ENCODE assay signal across 15 cellular contexts in genomic region chrX:150696264-150696789, GRCh38. TPM values are rescaled to one million over a fixed set of nuclear protein-coding genes. Genes with fewer than 3 reads are reported as not detected.
A peak's percentile ranks its signal among the peaks of the same experiment; 100 is the strongest.
DNase-seq lines count a peak whose midpoint lies in the region; ATAC-seq and TF ChIP-seq lines count a peak whose summit lies in the region.
"Had no signal": no experiment of that assay in that cellular context is flagged by ENCODE, and none has a peak within 500 bp of the region (broad histone marks: within the 10 kb centered on the region; RNA-seq: fewer than 3 reads in every experiment).

No MANE protein-coding gene starts in this region.

- H3K27me3 ChIP-seq in DND-41 (ENCODE audit: insufficient read depth, low read length, poor library complexity), result no peaks in the 10 kb centered on the region

- H3K4me2 ChIP-seq in DND-41 (ENCODE audit: insufficient read depth, low read length), result peak overlapping the region; percentile 66

- peak overlapping the region; percentile 87 for H3K27ac ChIP-seq in DND-41 (ENCODE audit: low read length)
- H3K27ac ChIP-seq: left ventricle myocardium inferior, parathyroid adenoma had no signal

- H2AFZ ChIP-seq in DND-41 (ENCODE audit: low read depth, low read length), result no peak overlapping the region
- H2AFZ ChIP-seq: parathyroid adenoma had no signal

- DNase-seq in DND-41 (peak; percentile 40), Kasumi-1 (lab: John Stamatoyannopoulos, UW) (peak; percentile 2 to 25), neural crest cell (ENCODE audit: low read depth, low spot score) (no peak), GM19238 (ENCODE audit: insufficient read length, low spot score) (no peak), SW480 (ENCODE audit: low spot score) (no peak)
- DNase-seq in activated CD8-positive, alpha-beta T cell treated with anti-CD3 and anti-CD28 coated beads, Interleukin-2, amount 10 ng/mL, durations not matched to agents 7 days and 5 days, result peak; percentile 27
- DNase-seq: activated CD4-positive, CD25-positive, alpha-beta regulatory T cell; amygdala; effector CD8-positive, alpha-beta T cell; glutamatergic neuron; left ventricle myocardium inferior; NCI-H345; Right ventricle myocardium superior had no signal

- no peaks in the 10 kb centered on the region for H3K27me3 Mint-ChIP-seq in activated CD8-positive, alpha-beta T cell treated with anti-CD3 and anti-CD28 coated beads, Interleukin-2, amount 10 ng/mL, durations not matched to agents 7 days and 5 days (ENCODE audit: low read depth)
- H3K27me3 Mint-ChIP-seq in neural crest cell (ENCODE audit: low read depth), result no peaks in the 10 kb centered on the region

- peaks cover 40% of the 10 kb centered on the region for H3K36me3 Mint-ChIP-seq in activated CD8-positive, alpha-beta T cell treated with anti-CD3 and anti-CD28 coated beads, Interleukin-2, amount 10 ng/mL, durations not matched to agents 7 days and 5 days (ENCODE audit: low read depth)
- peaks cover 6% of the 10 kb centered on the region for H3K36me3 Mint-ChIP-seq in neural crest cell (ENCODE audit: low read depth)

- H3K4me1 Mint-ChIP-seq in activated CD8-positive, alpha-beta T cell treated with anti-CD3 and anti-CD28 coated beads, Interleukin-2, amount 10 ng/mL, durations not matched to agents 7 days and 5 days (ENCODE audit: low read depth), result peaks cover 41% of the 10 kb centered on the region
- peaks cover 10% of the 10 kb centered on the region for H3K4me1 Mint-ChIP-seq in neural crest cell

- 0 out of 3 replicates have a peak, but pooled peaks have one; percentile 8 for ATAC-seq in DND-41 (ENCODE audit: insufficient read depth, low read depth)
- no peak for ATAC-seq in activated CD8-positive, alpha-beta T cell treated with anti-CD3 and anti-CD28 coated beads, Interleukin-2, amount 10 ng/mL, durations not matched to agents 7 days and 5 days
- no peak for ATAC-seq in HG03175 (IDR thresholded peaks at IDR 0.05; ENCODE audit: unreplicated experiment)

- peak overlapping the region; percentile 86 for H3K27ac Mint-ChIP-seq in activated CD8-positive, alpha-beta T cell treated with anti-CD3 and anti-CD28 coated beads, Interleukin-2, amount 10 ng/mL, durations not matched to agents 7 days and 5 days
- no peak overlapping the region for H3K27ac Mint-ChIP-seq in neural crest cell (ENCODE audit: unreplicated experiment)

- H3K4me3 ChIP-seq in DND-41 (ENCODE audit: low read depth in 1 of 2, low read length in 2 of 2), result peak overlapping the region in 1 of 2 experiments; percentile 57; a peak in 1 of 4 replicates
- H3K4me3 ChIP-seq: left ventricle myocardium inferior had no signal

- H3K79me2 ChIP-seq in DND-41 (ENCODE audit: insufficient read depth, low read length), result peaks cover 82% of the 10 kb centered on the region

- POLR2A ChIA-PET in activated CD8-positive, alpha-beta T cell treated with anti-CD3 and anti-CD28 coated beads, Interleukin-2, amount 10 ng/mL, durations not matched to agents 7 days and 5 days (lab: Charles Lee), result interaction anchor here (1.6 kb wide), 1 partner anchor 756 kb away, joined by 4 read pairs; no protein-coding TSS in a partner anchor

- no peaks in the 10 kb centered on the region for H3K9me3 ChIP-seq in DND-41 (ENCODE audit: insufficient read depth, low read length, severe bottlenecking)
- H3K9me3 ChIP-seq: left ventricle myocardium inferior had no signal

- TF ChIP-seq CTCF in DND-41 (IDR thresholded peaks at IDR 0.05; ENCODE audit: borderline replicate concordance, extremely low read depth, low read length, poor library complexity, severe bottlenecking) (no peak), neural crest cell (conservative IDR thresholded peaks at IDR 0.05) (no peak)

- CTCF ChIA-PET in activated CD8-positive, alpha-beta T cell treated with anti-CD3 and anti-CD28 coated beads, Interleukin-2, amount 10 ng/mL, durations not matched to agents 7 days and 5 days (lab: Charles Lee), result interaction anchor here (5.6 kb wide), 1 partner anchor 13 kb away, joined by 47 read pairs; no protein-coding TSS in a partner anchor

- peak overlapping the region; percentile 79 for H3K9ac ChIP-seq in DND-41 (ENCODE audit: low read depth, low read length)
- H3K9ac ChIP-seq: parathyroid adenoma had no signal

- peaks cover 3% of the 10 kb centered on the region; the same call in 1 of the 2 replicates for H4K20me1 ChIP-seq in DND-41 (ENCODE audit: insufficient read depth, low read length)

- H3K9me3 Mint-ChIP-seq in activated CD8-positive, alpha-beta T cell treated with anti-CD3 and anti-CD28 coated beads, Interleukin-2, amount 10 ng/mL, durations not matched to agents 7 days and 5 days (ENCODE audit: insufficient read depth), result no peaks in the 10 kb centered on the region
- H3K9me3 Mint-ChIP-seq in neural crest cell, result peaks cover 5% of the 10 kb centered on the region

- H3K4me1 ChIP-seq in DND-41 (ENCODE audit: insufficient read depth, low read length), result peaks cover 62% of the 10 kb centered on the region
- H3K4me1 ChIP-seq: left ventricle myocardium inferior had no signal

- peaks cover 34% of the 10 kb centered on the region for H3K36me3 ChIP-seq in DND-41 (ENCODE audit: insufficient read depth, low read length)
- H3K36me3 ChIP-seq: left ventricle myocardium inferior had no signal

- H3K4me3 Mint-ChIP-seq in activated CD8-positive, alpha-beta T cell treated with anti-CD3 and anti-CD28 coated beads, Interleukin-2, amount 10 ng/mL, durations not matched to agents 7 days and 5 days, result peak overlapping the region; percentile 91
- peak overlapping the region; percentile 32 for H3K4me3 Mint-ChIP-seq in neural crest cell

RNA-seq across cellular contexts. Expression of gene MTMR1, which starts 3.1 kb away (rescaled TPM):
- total RNA-seq in activated CD8-positive, alpha-beta T cell treated with anti-CD3 and anti-CD28 coated beads, Interleukin-2, amount 10 ng/mL, durations not matched to agents 7 days and 5 days, result 10 to 100 TPM; 45.0 to 49.4 TPM
- total RNA-seq in neural crest cell, result 17.8 and 18.3 TPM in 2 replicates

Comparison
In these comparisons a context has a peak if more than half of its experiments do, and no peak if none do; other contexts are left out.
1. DNase-seq: peak in DND-41 (single experiment), Kasumi-1 (2 of 2) and activated CD8-positive, alpha-beta T cell treated with anti-CD3 and anti-CD28 coated beads, Interleukin-2, amount 10 ng/mL, durations not matched to agents 7 days and 5 days (single experiment); none in neural crest cell (single experiment), GM19238 (single experiment) and SW480 (single experiment).